In genomic region chr13:75101997-75102720, GRCh38 we compare ENCODE assay signal across 14 cellular contexts.
DNase-seq lines count a peak whose midpoint lies in the region; TF ChIP-seq lines count a peak whose summit lies in the region.
"Had no signal": no experiment of that assay in that cellular context is flagged by ENCODE, and none has a peak within 500 bp of the region (broad histone marks: within the 10 kb centered on the region; RNA-seq: fewer than 3 reads in every experiment).

No MANE protein-coding gene starts in this region.

- POLR2A ChIA-PET in HEK293 (lab: Yijun Ruan, JAX): no interaction called here

- no peaks in the 10 kb centered on the region for H3K36me3 ChIP-seq in HEK293 (ENCODE audit: control insufficient read depth in 2 of 2, insufficient read depth in 1 of 2, low read length in 2 of 2)
- H3K36me3 ChIP-seq: MG63, prostate gland, thoracic aorta had no signal

- no peaks in the 10 kb centered on the region for H3K4me1 ChIP-seq in HEK293 (ENCODE audit: control insufficient read depth, insufficient read depth, low read length)
- H3K4me1 ChIP-seq: prostate gland had no signal

- H3K9me3 ChIP-seq in HEK293 (ENCODE audit: control insufficient read depth, insufficient read depth, low read depth, low read length): no peaks in the 10 kb centered on the region
- H3K9me3 ChIP-seq: MG63, prostate gland had no signal

- H3K4me3 ChIP-seq in HEK293 (ENCODE audit: low read depth, low read length): no peak overlapping the region
- H3K4me3 ChIP-seq: MG63, prostate gland, thoracic aorta had no signal

- DNase-seq in AG20443 (ENCODE audit: low spot score) (peak; percentile 20), ecto neural progenitor cell (ENCODE audit: low spot score) (peak; percentile 67), left kidney (ENCODE audit: low read depth, low spot score) (peak; percentile 24), COLO829 (ENCODE audit: low spot score) (no peak), T-helper 2 cell (no peak), occipital lobe (lab: John Stamatoyannopoulos, UW) (no peak), cortex of kidney (lab: John Stamatoyannopoulos, UW) (no peak)
- DNase-seq: DMS79 treated with DMSO at 0.1 percent for 48 hours, immature natural killer cell, MG63, midbrain had no signal

- CTCF ChIA-PET in HEK293 (lab: Yijun Ruan, JAX): no interaction called here

- H3K27ac ChIP-seq in HEK293 (ENCODE audit: extremely low read depth, low read depth, low read length): no peak overlapping the region
- H3K27ac ChIP-seq: prostate gland, thoracic aorta had no signal

- TF ChIP-seq CTCF in HEK293 (tag by site-specific recombination; IDR thresholded peaks at IDR 0.05): no peak

TF ChIP-seq in HEK293, 187 proteins besides CTCF, POLR2A, EP300 and RAD21:
- TF ChIP-seq SCRT1 (tag by site-specific recombination; IDR thresholded peaks at IDR 0.05; ENCODE audit: borderline replicate concordance) (no peak), ZBTB21 (tag by site-specific recombination; IDR thresholded peaks at IDR 0.05) (no peak), ZNF221 (tag by site-specific recombination; IDR thresholded peaks at IDR 0.05; ENCODE audit: borderline replicate concordance) (no peak), PRDM10 (tag by site-specific recombination; IDR thresholded peaks at IDR 0.05) (0 out of 2 replicates have a peak, but pooled peaks have one; percentile 43)

Comparison
In these comparisons a context has a peak if more than half of its experiments do, and no peak if none do; other contexts are left out.
1. DNase-seq: peak in AG20443 (single experiment), ecto neural progenitor cell (single experiment) and left kidney (single experiment); none in COLO829 (single experiment), T-helper 2 cell (0 of 5), occipital lobe (single experiment) and cortex of kidney (single experiment).